Comparison of ENCODE assay signal across 23 cellular contexts in genomic region chr1:58722967-58723366, GRCh38. TPM values are rescaled to one million over a fixed set of nuclear protein-coding genes. Genes with fewer than 3 reads are reported as not detected.
A peak's percentile ranks its signal among the peaks of the same experiment; 100 is the strongest.
DNase-seq lines count a peak whose midpoint lies in the region; ATAC-seq and TF ChIP-seq lines count a peak whose summit lies in the region.
"Had no signal": no experiment of that assay in that cellular context is flagged by ENCODE, and none has a peak within 500 bp of the region (broad histone marks: within the 10 kb centered on the region; RNA-seq: fewer than 3 reads in every experiment).

No MANE protein-coding gene starts in this region.

- H3K4me3 Mint-ChIP-seq in natural killer cell (no peak overlapping the region), neural progenitor cell (no peak overlapping the region)
- no peak overlapping the region for H3K4me3 Mint-ChIP-seq in natural killer cell treated with Interleukin-12 subunit alpha and Interleukin-12 subunit beta and Interleukin-15 and Interleukin-18, amount 100 ng/mL, for 72 hours
- H3K4me3 Mint-ChIP-seq: activated CD4-positive, alpha-beta T cell treated with anti-CD3 and anti-CD28 coated beads, Interleukin-2, amount 10 ng/mL, durations not matched to agents 7 days and 5 days; activated naive CD8-positive, alpha-beta T cell; central memory CD8-positive, alpha-beta T cell; stimulated activated memory B cell treated with anti-CD40 and anti-IgM and Interleukin-4, amounts not matched to agents 10 μg/mL and 1 μg/mL and 100 μg/mL, for 72 hours; T-helper 1 cell treated with Interleukin-12 subunit alpha and Interleukin-12 subunit beta and Interleukin-4 antibody, amounts not matched to agents 30 μg/mL and 1 μg/mL, for 36 hours had no signal

- H3K27ac ChIP-seq in breast epithelium = no peak overlapping the region
- no peak overlapping the region for H3K27ac ChIP-seq in neural progenitor cell
- H3K27ac ChIP-seq: ascending aorta, SJCRH30, upper lobe of right lung had no signal

- H3K27me3 ChIP-seq in breast epithelium = no peaks in the 10 kb centered on the region
- H3K27me3 ChIP-seq in neural progenitor cell = no peaks in the 10 kb centered on the region
- H3K27me3 ChIP-seq: ascending aorta, dorsolateral prefrontal cortex, SJCRH30, upper lobe of right lung had no signal

- H3F3A ChIP-seq in neural progenitor cell (ENCODE audit: low read depth) = no peaks in the 10 kb centered on the region

- H3K27ac Mint-ChIP-seq in natural killer cell (peak overlapping the region; percentile 14 to 16), neural progenitor cell (no peak overlapping the region)
- H3K27ac Mint-ChIP-seq in natural killer cell treated with Interleukin-12 subunit alpha and Interleukin-12 subunit beta and Interleukin-15 and Interleukin-18, amount 100 ng/mL, for 72 hours = no peak overlapping the region
- H3K27ac Mint-ChIP-seq: activated CD4-positive, alpha-beta T cell treated with anti-CD3 and anti-CD28 coated beads, Interleukin-2, amount 10 ng/mL, durations not matched to agents 7 days and 5 days; activated naive CD8-positive, alpha-beta T cell; stimulated activated memory B cell treated with anti-CD40 and anti-IgM and Interleukin-4, amounts not matched to agents 10 μg/mL and 1 μg/mL and 100 μg/mL, for 72 hours; T-helper 1 cell treated with Interleukin-12 subunit alpha and Interleukin-12 subunit beta and Interleukin-4 antibody, amounts not matched to agents 30 μg/mL and 1 μg/mL, for 36 hours had no signal

- DNase-seq in natural killer cell (no peak), NCI-H82 (lab: John Stamatoyannopoulos, UW) (peak; percentile 92), fibroblast of villous mesenchyme (ENCODE audit: low read depth) (peak; percentile 40), breast epithelium (ENCODE audit: low spot score in 2 of 2) (no peak), OCI-M1 (lab: John Stamatoyannopoulos, UW) (no peak), neural progenitor cell (ENCODE audit: low spot score) (no peak)
- no peak for DNase-seq in natural killer cell treated with Interleukin-12 subunit alpha and Interleukin-12 subunit beta and Interleukin-15 and Interleukin-18, amount 100 ng/mL, for 72 hours (ENCODE audit: low spot score)
- DNase-seq: activated CD4-positive, alpha-beta T cell treated with anti-CD3 and anti-CD28 coated beads, Interleukin-2, amount 10 ng/mL, durations not matched to agents 7 days and 5 days; activated CD8-positive, alpha-beta memory T cell treated with anti-CD3 and anti-CD28 coated beads, Interleukin-2, amount 50 U/mL, for 48 hours; DMS53; dorsolateral prefrontal cortex; glutamatergic neuron; NCI-H1436; NCI-H2107; SJCRH30; upper lobe of right lung had no signal

- H3K4me1 Mint-ChIP-seq in natural killer cell (peaks cover 36 to 49% of the 10 kb centered on the region in 2 donors), neural progenitor cell (peaks cover 12% of the 10 kb centered on the region)
- H3K4me1 Mint-ChIP-seq in natural killer cell treated with Interleukin-12 subunit alpha and Interleukin-12 subunit beta and Interleukin-15 and Interleukin-18, amount 100 ng/mL, for 72 hours (ENCODE audit: low read depth in 2 of 2) = peaks cover 37 to 42% of the 10 kb centered on the region in 2 donors

- TF ChIP-seq POLR2A in breast epithelium (IDR thresholded peaks at IDR 0.05) = no peak

- no peak overlapping the region for H2AFZ ChIP-seq in neural progenitor cell (replicated peaks)

- intact Hi-C loops in natural killer cell (cut with micrococcal nuclease) = no loop called here
- intact Hi-C loops in breast epithelium (cut with DNase I; ENCODE audit: low total_unique reads) = no loop called here

- H3K4me1 ChIP-seq in breast epithelium (no peaks in the 10 kb centered on the region), neural progenitor cell (no peaks in the 10 kb centered on the region)

- H3K9ac ChIP-seq in neural progenitor cell = no peak overlapping the region

- no peak for TF ChIP-seq CTCF in natural killer cell (IDR thresholded peaks at IDR 0.05)
- TF ChIP-seq CTCF in fibroblast of villous mesenchyme (IDR thresholded peaks at IDR 0.05; ENCODE audit: insufficient read depth, low read depth, low read length) = no peak
- TF ChIP-seq CTCF in breast epithelium (IDR thresholded peaks at IDR 0.05) = no peak
- TF ChIP-seq CTCF in neural progenitor cell (IDR thresholded peaks at IDR 0.05) = no peak

- no peaks in the 10 kb centered on the region for H3K9me3 Mint-ChIP-seq in natural killer cell
- no peaks in the 10 kb centered on the region for H3K9me3 Mint-ChIP-seq in natural killer cell treated with Interleukin-12 subunit alpha and Interleukin-12 subunit beta and Interleukin-15 and Interleukin-18, amount 100 ng/mL, for 72 hours
- no peaks in the 10 kb centered on the region for H3K9me3 Mint-ChIP-seq in neural progenitor cell
- H3K9me3 Mint-ChIP-seq: activated CD4-positive, alpha-beta T cell treated with anti-CD3 and anti-CD28 coated beads, Interleukin-2, amount 10 ng/mL, durations not matched to agents 7 days and 5 days; central memory CD8-positive, alpha-beta T cell; stimulated activated memory B cell treated with anti-CD40 and anti-IgM and Interleukin-4, amounts not matched to agents 10 μg/mL and 1 μg/mL and 100 μg/mL, for 72 hours; T-helper 1 cell treated with Interleukin-12 subunit alpha and Interleukin-12 subunit beta and Interleukin-4 antibody, amounts not matched to agents 30 μg/mL and 1 μg/mL, for 36 hours had no signal

- H3K4me2 ChIP-seq in neural progenitor cell = no peak overlapping the region
- H3K4me2 ChIP-seq: smooth muscle cell had no signal

- no peaks in the 10 kb centered on the region for H3K9me3 ChIP-seq in breast epithelium
- H3K9me3 ChIP-seq in neural progenitor cell (ENCODE audit: low read depth) = no peaks in the 10 kb centered on the region
- H3K9me3 ChIP-seq: ascending aorta, SJCRH30, upper lobe of right lung had no signal

- H3K36me3 Mint-ChIP-seq in natural killer cell (no peaks in the 10 kb centered on the region), neural progenitor cell (no peaks in the 10 kb centered on the region)
- no peaks in the 10 kb centered on the region for H3K36me3 Mint-ChIP-seq in natural killer cell treated with Interleukin-12 subunit alpha and Interleukin-12 subunit beta and Interleukin-15 and Interleukin-18, amount 100 ng/mL, for 72 hours
- H3K36me3 Mint-ChIP-seq: activated naive CD8-positive, alpha-beta T cell; stimulated activated memory B cell treated with anti-CD40 and anti-IgM and Interleukin-4, amounts not matched to agents 10 μg/mL and 1 μg/mL and 100 μg/mL, for 72 hours had no signal

- H3K4me3 ChIP-seq in fibroblast of villous mesenchyme (ENCODE audit: low read depth, low read length) (no peak overlapping the region), breast epithelium (no peak overlapping the region), neural progenitor cell (no peak overlapping the region)
- H3K4me3 ChIP-seq: ascending aorta, dorsolateral prefrontal cortex, SJCRH30, smooth muscle cell, upper lobe of right lung had no signal

- peak; percentile 19 to 54 (median 37) for ATAC-seq in natural killer cell
- no peak for ATAC-seq in natural killer cell treated with Interleukin-12 subunit alpha and Interleukin-12 subunit beta and Interleukin-15 and Interleukin-18, amount 100 ng/mL, for 72 hours
- ATAC-seq in HG03520 (IDR thresholded peaks at IDR 0.05; ENCODE audit: unreplicated experiment) = no peak
- ATAC-seq: stimulated activated memory B cell treated with anti-CD40 and anti-IgM and Interleukin-4, amounts not matched to agents 10 μg/mL and 1 μg/mL and 100 μg/mL, for 72 hours; upper lobe of right lung had no signal

- H3K27me3 Mint-ChIP-seq in natural killer cell (ENCODE audit: low read depth in 2 of 2) = no peaks in the 10 kb centered on the region
- H3K27me3 Mint-ChIP-seq in natural killer cell treated with Interleukin-12 subunit alpha and Interleukin-12 subunit beta and Interleukin-15 and Interleukin-18, amount 100 ng/mL, for 72 hours = no peaks in the 10 kb centered on the region
- peaks cover 5% of the 10 kb centered on the region for H3K27me3 Mint-ChIP-seq in neural progenitor cell (ENCODE audit: insufficient read depth, low read depth)
- H3K27me3 Mint-ChIP-seq: activated CD4-positive, alpha-beta T cell treated with anti-CD3 and anti-CD28 coated beads, Interleukin-2, amount 10 ng/mL, durations not matched to agents 7 days and 5 days; activated naive CD8-positive, alpha-beta T cell; central memory CD8-positive, alpha-beta T cell had no signal

- no peaks in the 10 kb centered on the region for H4K20me1 ChIP-seq in neural progenitor cell (ENCODE audit: low read depth)

- H3K79me2 ChIP-seq in neural progenitor cell (ENCODE audit: low read depth) = no peaks in the 10 kb centered on the region

- H3K36me3 ChIP-seq in breast epithelium = no peaks in the 10 kb centered on the region
- no peaks in the 10 kb centered on the region for H3K36me3 ChIP-seq in neural progenitor cell
- H3K36me3 ChIP-seq: ascending aorta, SJCRH30, upper lobe of right lung had no signal

RNA-seq across cellular contexts. Expression of gene MYSM1, which starts 23.1 kb away (rescaled TPM):
- total RNA-seq in natural killer cell = 10 to 100 TPM; 73.1 to 77.9 (median 76.0) TPM
- total RNA-seq in natural killer cell treated with Interleukin-12 subunit alpha and Interleukin-12 subunit beta and Interleukin-15 and Interleukin-18, amount 100 ng/mL, for 72 hours = 10 to 100 TPM; 42.1 to 58.4 TPM
- total RNA-seq in fibroblast of villous mesenchyme = 19.0 and 25.0 TPM in 2 replicates
- 10 to 100 TPM; 24.8 to 54.0 (median 52.4) TPM for total RNA-seq in breast epithelium
- total RNA-seq in neural progenitor cell (ENCODE audit: low replicate concordance) = 55.1 and 84.6 TPM in 2 replicates

Comparison
In these comparisons a context has a peak if more than half of its experiments do, and no peak if none do; other contexts are left out.
1. ATAC-seq: peak in natural killer cell (3 of 3); none in natural killer cell treated with Interleukin-12 subunit alpha and Interleukin-12 subunit beta and Interleukin-15 and Interleukin-18, amount 100 ng/mL, for 72 hours (0 of 2) and HG03520 (single experiment).
2. H3K27ac Mint-ChIP-seq: peak in natural killer cell (2 of 2); none in natural killer cell treated with Interleukin-12 subunit alpha and Interleukin-12 subunit beta and Interleukin-15 and Interleukin-18, amount 100 ng/mL, for 72 hours (0 of 2) and neural progenitor cell (single experiment).
3. DNase-seq: peak in NCI-H82 (single experiment) and fibroblast of villous mesenchyme (single experiment); none in natural killer cell (single experiment), natural killer cell treated with Interleukin-12 subunit alpha and Interleukin-12 subunit beta and Interleukin-15 and Interleukin-18, amount 100 ng/mL, for 72 hours (single experiment), breast epithelium (0 of 2), OCI-M1 (single experiment) and neural progenitor cell (single experiment).